In genomic region chr5:42555010-42555409, GRCh38 we compare ENCODE assay signal across 28 cellular contexts.
"Had no signal": no experiment of that assay in that cellular context is flagged by ENCODE, and none has a peak within 500 bp of the region (broad histone marks: within the 10 kb centered on the region; RNA-seq: fewer than 3 reads in every experiment).

No MANE protein-coding gene starts in this region.

- H3K9me3 ChIP-seq: ascending aorta, breast epithelium had no signal

- H3K4me3 ChIP-seq: ascending aorta, breast epithelium had no signal

- ATAC-seq: activated CD8-positive, alpha-beta T cell treated with anti-CD3 and anti-CD28 coated beads for 36 hours; Panc1; SK-N-SH treated with all-trans-retinoic acid at 6 μM for 48 hours had no signal

- H3K27ac ChIP-seq: ascending aorta, breast epithelium, WERI-Rb-1 had no signal

- H3K36me3 ChIP-seq: ascending aorta, breast epithelium, WERI-Rb-1 had no signal

- H3K4me1 ChIP-seq: breast epithelium had no signal

- H3K27me3 ChIP-seq: ascending aorta, breast epithelium had no signal

- DNase-seq: activated CD4-positive, alpha-beta T cell treated with anti-CD3 and anti-CD28 coated beads for 1 hour; activated CD4-positive, alpha-beta T cell treated with anti-CD3 and anti-CD28 coated beads for 48 hours; activated CD4-positive, alpha-beta T cell treated with anti-CD3 and anti-CD28 coated beads, Interleukin-2, amount 50 U/mL, for 4 hours; activated CD4-positive, CD25-positive, alpha-beta regulatory T cell; activated CD8-positive, alpha-beta T cell treated with anti-CD3 and anti-CD28 coated beads for 36 hours; activated gamma-delta T cell; activated naive CD4-positive, alpha-beta T cell treated with Interleukin-2 at 50 U/mL for 16 hours; activated naive CD8-positive, alpha-beta T cell treated with anti-CD3 and anti-CD28 coated beads, Interleukin-2, amount 10 ng/mL, durations not matched to agents 7 days and 5 days; activated T-cell treated with anti-CD3 and anti-CD28 coated beads, Interleukin-2, amount 50 U/mL, for 1 hour; amygdala; Karpas-422; KBM-7; NCI-H1105; NCI-H1417 treated with DMSO at 0.1 percent for 48 hours; NCI-H187 treated with DMSO at 0.1 percent for 48 hours; NCI-H2081; NCI-H226; NCI-H446 treated with DMSO at 0.1 percent for 48 hours; NCI-H524; NCI-H69; SIG-M5; SW 1271; T1000; WERI-Rb-1 had no signal
